Comparison of ENCODE assay signal across 10 cellular contexts in genomic region chr6:136719280-136720044, GRCh38.
DNase-seq lines count a peak whose midpoint lies in the region; ATAC-seq and TF ChIP-seq lines count a peak whose summit lies in the region.
"Had no signal": no experiment of that assay in that cellular context is flagged by ENCODE, and none has a peak within 500 bp of the region (broad histone marks: within the 10 kb centered on the region; RNA-seq: fewer than 3 reads in every experiment).

No MANE protein-coding gene starts in this region.

- H3K79me2 ChIP-seq in OCI-LY3 (ENCODE audit: low read length) (no peaks in the 10 kb centered on the region), neural progenitor cell (ENCODE audit: low read depth) (no peaks in the 10 kb centered on the region)

- H3K36me3 ChIP-seq in OCI-LY3 (replicated peaks; ENCODE audit: low read depth, low read length) (no peaks in the 10 kb centered on the region), neural progenitor cell (no peaks in the 10 kb centered on the region), psoas muscle (ENCODE audit: insufficient read depth in 1 of 2, low read depth in 1 of 2) (no peaks in the 10 kb centered on the region)
- H3K36me3 ChIP-seq: HAP-1 had no signal

- H2AFZ ChIP-seq in OCI-LY3 (ENCODE audit: low read depth, low read length) (no peak overlapping the region), neural progenitor cell (replicated peaks) (peak overlapping the region; percentile 29)

- peak; percentile 5 for DNase-seq in neural progenitor cell (ENCODE audit: low spot score)
- DNase-seq in mesenteric fat pad (ENCODE audit: low spot score): no peak
- DNase-seq in NCI-H446 treated with DMSO at 0.1 percent for 48 hours (lab: John Stamatoyannopoulos, UW): no peak
- DNase-seq in effector CD4-positive, alpha-beta T cell: no peak
- no peak for DNase-seq in psoas muscle

- H3K9ac ChIP-seq in OCI-LY3 (ENCODE audit: low read length) (no peak overlapping the region), neural progenitor cell (no peak overlapping the region)

- intact Hi-C loops in psoas muscle (cut with DNase I): loop anchor here in 1 of 2 donors (5.0 kb wide), 1 partner anchor 43 kb away; no protein-coding TSS in a partner anchor

- H4K20me1 ChIP-seq in OCI-LY3 (ENCODE audit: insufficient read depth, low read length) (no peaks in the 10 kb centered on the region), neural progenitor cell (ENCODE audit: low read depth) (no peaks in the 10 kb centered on the region)

- TF ChIP-seq CTCF in OCI-LY3 (IDR thresholded peaks at IDR 0.05; ENCODE audit: low read depth, low read length) (no peak), neural progenitor cell (IDR thresholded peaks at IDR 0.05) (no peak), psoas muscle (IDR thresholded peaks at IDR 0.05) (no peak)

- peaks cover 11% of the 10 kb centered on the region for H3K27me3 Mint-ChIP-seq in neural progenitor cell (ENCODE audit: insufficient read depth, low read depth)

- H3K4me1 Mint-ChIP-seq in neural progenitor cell: peaks cover 37% of the 10 kb centered on the region

- H3K27me3 ChIP-seq in OCI-LY3 (ENCODE audit: low read depth, low read length): no peaks in the 10 kb centered on the region
- no peaks in the 10 kb centered on the region for H3K27me3 ChIP-seq in neural progenitor cell
- no peaks in the 10 kb centered on the region for H3K27me3 ChIP-seq in psoas muscle (ENCODE audit: insufficient read depth in 3 of 3, low read length in 2 of 3)

- 34 to 58% (median 35%) methylated on average over 2 of the region's 2 CpGs for WGBS in psoas muscle, 3 donors

- H3K4me3 ChIP-seq in OCI-LY3 (ENCODE audit: low read length) (peak overlapping the region; percentile 76), neural progenitor cell (no peak overlapping the region), psoas muscle (no peak overlapping the region)
- H3K4me3 ChIP-seq: HAP-1 had no signal

- H3K9me3 ChIP-seq in OCI-LY3 (ENCODE audit: insufficient read depth, low read length) (no peaks in the 10 kb centered on the region), neural progenitor cell (ENCODE audit: low read depth) (no peaks in the 10 kb centered on the region), psoas muscle (no peaks in the 10 kb centered on the region)
- H3K9me3 ChIP-seq: HAP-1 had no signal

- H3F3A ChIP-seq in neural progenitor cell (ENCODE audit: low read depth): peaks cover 3% of the 10 kb centered on the region

- H3K27ac Mint-ChIP-seq in neural progenitor cell: no peak overlapping the region

- peaks cover 34% of the 10 kb centered on the region for H3K4me1 ChIP-seq in OCI-LY3 (ENCODE audit: low read length)
- H3K4me1 ChIP-seq in neural progenitor cell: peaks cover 6% of the 10 kb centered on the region
- H3K4me1 ChIP-seq in psoas muscle: peaks cover 10% of the 10 kb centered on the region

- peak; percentile 50 for ATAC-seq in GM18907 (IDR thresholded peaks at IDR 0.05; ENCODE audit: unreplicated experiment)
- peak; percentile 62 for ATAC-seq in HG02610 (IDR thresholded peaks at IDR 0.05; ENCODE audit: unreplicated experiment)
- ATAC-seq in psoas muscle: no peak
- ATAC-seq: Right ventricle myocardium inferior had no signal

- H3K4me2 ChIP-seq in OCI-LY3 (ENCODE audit: low read length): peak overlapping the region; percentile 91
- H3K4me2 ChIP-seq in neural progenitor cell: no peak overlapping the region

- H3K27ac ChIP-seq in OCI-LY3 (ENCODE audit: low read length): no peak overlapping the region
- no peak overlapping the region for H3K27ac ChIP-seq in neural progenitor cell
- H3K27ac ChIP-seq in psoas muscle: no peak overlapping the region

- H3K9me3 Mint-ChIP-seq in neural progenitor cell: peaks cover 3% of the 10 kb centered on the region

- no peak overlapping the region for H3K4me3 Mint-ChIP-seq in neural progenitor cell

- H3K36me3 Mint-ChIP-seq in neural progenitor cell: peaks cover 2% of the 10 kb centered on the region

Comparison
In these comparisons a context has a peak if more than half of its experiments do, and no peak if none do; other contexts are left out.
1. ATAC-seq: peak in GM18907 (single experiment) and HG02610 (single experiment); none in psoas muscle (0 of 4).